ENCODE assay signal across 8 cellular contexts in genomic region chr4:83639849-83640493, GRCh38.
A peak's percentile ranks its signal among the peaks of the same experiment; 100 is the strongest.
DNase-seq lines count a peak whose midpoint lies in the region; ATAC-seq, FAIRE-seq and TF ChIP-seq lines count a peak whose summit lies in the region.

No MANE protein-coding gene starts in this region.

- ATAC-seq in HG03378 (IDR thresholded peaks at IDR 0.05; ENCODE audit: unreplicated experiment) (peak; percentile 72), naive B cell (ENCODE audit: low read depth in 2 of 2) (peak; percentile 49 to 57)

- TF ChIP-seq POLR2A in erythroblast (IDR thresholded peaks at IDR 0.05; ENCODE audit: low read length) (no peak), thyroid gland (IDR thresholded peaks at IDR 0.05) (no peak)

- POLR2A ChIA-PET in activated CD4-positive, alpha-beta memory T cell treated with anti-CD3 and anti-CD28 coated beads for 36 hours (lab: Charles Lee): no interaction called here

- 20 to 26% methylated on average over 5 of the region's 5 CpGs for WGBS in thyroid gland, 2 donors

- H3K27ac ChIP-seq in thyroid gland: peak overlapping the region in 1 of 3 donors; percentile 33

- H3K36me3 ChIP-seq in thyroid gland: no peaks in the 10 kb centered on the region

- peak; percentile 77 for DNase-seq in AG20443 (ENCODE audit: low spot score)
- peak; percentile 11 for DNase-seq in GM18507 (ENCODE audit: extremely low spot score, insufficient read length, low read depth)
- DNase-seq in NCI-H510A treated with DMSO at 0.1 percent for 48 hours (lab: John Stamatoyannopoulos, UW): peak; percentile 81
- DNase-seq in activated CD4-positive, alpha-beta memory T cell treated with anti-CD3 and anti-CD28 coated beads for 36 hours: peak; percentile 48
- peak; percentile 76 to 88 for DNase-seq in erythroblast (lab: John Stamatoyannopoulos, UW)
- DNase-seq in naive B cell: peak; percentile 51
- DNase-seq in thyroid gland: peak; percentile 49 to 51

- H3K4me3 ChIP-seq in thyroid gland (replicated peaks in 1 of 3): no peak overlapping the region

- H3K4me1 ChIP-seq in thyroid gland: peaks cover 3 to 14% of the 10 kb centered on the region in 2 donors

- CTCF ChIA-PET in activated CD4-positive, alpha-beta memory T cell treated with anti-CD3 and anti-CD28 coated beads for 36 hours (lab: Charles Lee): interaction anchor here (0.9 to 7.4 kb wide), 8 partner anchors 11 to 154 kb away, joined by 3 to 124 read pairs (median 5); partner anchors contain the start of gene GPAT3

- no peaks in the 10 kb centered on the region for H3K9me3 Mint-ChIP-seq in activated CD4-positive, alpha-beta memory T cell treated with anti-CD3 and anti-CD28 coated beads for 36 hours
- H3K9me3 Mint-ChIP-seq in naive B cell: no peaks in the 10 kb centered on the region

- peak; percentile 87 for FAIRE-seq in GM18507 (lab: Jason Lieb, UNC)

- no peak overlapping the region for H3K27ac Mint-ChIP-seq in activated CD4-positive, alpha-beta memory T cell treated with anti-CD3 and anti-CD28 coated beads for 36 hours
- no peak overlapping the region for H3K27ac Mint-ChIP-seq in naive B cell

- no peaks in the 10 kb centered on the region for H3K36me3 Mint-ChIP-seq in activated CD4-positive, alpha-beta memory T cell treated with anti-CD3 and anti-CD28 coated beads for 36 hours
- no peaks in the 10 kb centered on the region for H3K36me3 Mint-ChIP-seq in naive B cell

- H3K9me3 ChIP-seq in thyroid gland: no peaks in the 10 kb centered on the region

- no peak overlapping the region for H3K4me3 Mint-ChIP-seq in activated CD4-positive, alpha-beta memory T cell treated with anti-CD3 and anti-CD28 coated beads for 36 hours
- H3K4me3 Mint-ChIP-seq in naive B cell: no peak overlapping the region

- intact Hi-C loops in activated CD4-positive, alpha-beta memory T cell treated with anti-CD3 and anti-CD28 coated beads for 36 hours (cut with micrococcal nuclease): loop anchor here (1.0 to 10.0 kb wide), 5 partner anchors 131 to 358 kb away; partner anchors contain the start of gene COQ2
- intact Hi-C loops in thyroid gland (cut with DNase I): loop anchor here (5.0 to 10.0 kb wide), 2 partner anchors 133 to 865 kb away; no protein-coding TSS in a partner anchor

- peaks cover 1% of the 10 kb centered on the region for H3K27me3 Mint-ChIP-seq in activated CD4-positive, alpha-beta memory T cell treated with anti-CD3 and anti-CD28 coated beads for 36 hours
- peaks cover 10 to 26% (median 14%) of the 10 kb centered on the region in 3 donors for H3K27me3 Mint-ChIP-seq in naive B cell

- H3K4me1 Mint-ChIP-seq in activated CD4-positive, alpha-beta memory T cell treated with anti-CD3 and anti-CD28 coated beads for 36 hours (ENCODE audit: low read depth): peaks cover 3% of the 10 kb centered on the region
- H3K4me1 Mint-ChIP-seq in naive B cell: peaks cover 0 to 5% (median 4%) of the 10 kb centered on the region in 3 donors

- peak; percentile 27 to 97 (median 87) for TF ChIP-seq CTCF in thyroid gland (IDR thresholded peaks at IDR 0.05)

- H3K27me3 ChIP-seq in thyroid gland: no peaks in the 10 kb centered on the region

Comparison
In these comparisons a context has a peak if more than half of its experiments do, and no peak if none do; other contexts are left out.
1. DNase-seq: peak in every context shown above with its lines; median percentile 82 in erythroblast; 81 in NCI-H510A treated with DMSO at 0.1 percent for 48 hours; 77 in AG20443; 51 in naive B cell; 50 in thyroid gland; 48 in activated CD4-positive, alpha-beta memory T cell treated with anti-CD3 and anti-CD28 coated beads for 36 hours; 11 in GM18507.